ENCODE assay signal across 20 cellular contexts in genomic region chr7:111954056-111954455, GRCh38.
DNase-seq lines count a peak whose midpoint lies in the region; ATAC-seq and TF ChIP-seq lines count a peak whose summit lies in the region.
"Had no signal": no experiment of that assay in that cellular context is flagged by ENCODE, and none has a peak within 500 bp of the region (broad histone marks: within the 10 kb centered on the region; RNA-seq: fewer than 3 reads in every experiment).

No MANE protein-coding gene starts in this region.

- no peak overlapping the region for H3K4me3 ChIP-seq in left ventricle myocardium inferior
- H3K4me3 ChIP-seq in endodermal cell (ENCODE audit: low read length) = no peak overlapping the region
- H3K4me3 ChIP-seq: GM23248, thoracic aorta had no signal

- H3K9ac ChIP-seq in endodermal cell (ENCODE audit: extremely low read depth, low read length, poor library complexity, severe bottlenecking) = no peak overlapping the region
- H3K9ac ChIP-seq: GM23248 had no signal

- H3K27me3 ChIP-seq in left ventricle myocardium inferior (ENCODE audit: low read depth) (no peaks in the 10 kb centered on the region), endodermal cell (ENCODE audit: control insufficient read depth, insufficient read depth, low read length, poor library complexity, severe bottlenecking) (no peaks in the 10 kb centered on the region)

- H3K9me3 ChIP-seq in left ventricle myocardium inferior (replicated peaks) (no peaks in the 10 kb centered on the region), endodermal cell (ENCODE audit: control insufficient read depth, low read length) (no peaks in the 10 kb centered on the region)
- H3K9me3 ChIP-seq: Caco-2, thoracic aorta had no signal

- 89 to 98% methylated on average over 5 of the region's 5 CpGs for WGBS in endodermal cell (ENCODE audit: insufficient coverage in 1 of 2, insufficient read length in 1 of 2), 2 experiments

- H3K27ac Mint-ChIP-seq in endodermal cell = peak overlapping the region; percentile 45
- H3K27ac Mint-ChIP-seq in nephron = peak overlapping the region in 2 of 3 experiments; percentile 73 to 88
- no peak overlapping the region for H3K27ac Mint-ChIP-seq in activated T-helper 17 cell treated with anti-CD3 and anti-CD28 coated beads, Interleukin-2, amount 50 U/mL, for 72 hours
- H3K27ac Mint-ChIP-seq: activated CD4-positive, alpha-beta T cell treated with anti-CD3 and anti-CD28 coated beads for 36 hours; activated naive CD4-positive, alpha-beta T cell treated with anti-CD3 and anti-CD28 coated beads, Interleukin-2, amount 10 ng/mL, durations not matched to agents 7 days and 5 days; stimulated activated effector memory CD8-positive, alpha-beta T cell treated with anti-CD3 and anti-CD28 coated beads, Interleukin-12 subunit alpha, Interleukin-12 subunit beta, amount 100 ng/mL, for 72 hours had no signal

- TF ChIP-seq CTCF in left ventricle myocardium inferior (IDR thresholded peaks at IDR 0.05; ENCODE audit: borderline replicate concordance) (no peak), endodermal cell (conservative IDR thresholded peaks at IDR 0.05) (no peak), nephron (IDR thresholded peaks at IDR 0.05; ENCODE audit: unreplicated experiment in 3 of 3) (no peak)

- no peak for ATAC-seq in left cardiac atrium
- no peak for ATAC-seq in activated T-helper 17 cell treated with anti-CD3 and anti-CD28 coated beads, Interleukin-2, amount 50 U/mL, for 72 hours (replicated peaks)
- ATAC-seq: activated CD4-positive, alpha-beta T cell treated with anti-CD3 and anti-CD28 coated beads for 36 hours had no signal

- no peaks in the 10 kb centered on the region for H3K27me3 Mint-ChIP-seq in endodermal cell (ENCODE audit: insufficient read depth)
- no peaks in the 10 kb centered on the region for H3K27me3 Mint-ChIP-seq in nephron (ENCODE audit: low read depth)
- no peaks in the 10 kb centered on the region for H3K27me3 Mint-ChIP-seq in activated T-helper 17 cell treated with anti-CD3 and anti-CD28 coated beads, Interleukin-2, amount 50 U/mL, for 72 hours
- H3K27me3 Mint-ChIP-seq: activated CD4-positive, alpha-beta T cell treated with anti-CD3 and anti-CD28 coated beads for 36 hours; activated naive CD4-positive, alpha-beta T cell treated with anti-CD3 and anti-CD28 coated beads, Interleukin-2, amount 10 ng/mL, durations not matched to agents 7 days and 5 days; central memory CD8-positive, alpha-beta T cell; progenitor cell of endocrine pancreas had no signal

- H3K4me1 ChIP-seq in left ventricle myocardium inferior (peaks cover 57% of the 10 kb centered on the region), endodermal cell (ENCODE audit: control insufficient read depth, insufficient read depth, low read length) (peaks cover 3% of the 10 kb centered on the region)
- H3K4me1 ChIP-seq: Caco-2 had no signal

- H3K4me1 Mint-ChIP-seq in endodermal cell = peaks cover 38% of the 10 kb centered on the region
- H3K4me1 Mint-ChIP-seq in nephron = peaks cover 41% of the 10 kb centered on the region
- H3K4me1 Mint-ChIP-seq in activated T-helper 17 cell treated with anti-CD3 and anti-CD28 coated beads, Interleukin-2, amount 50 U/mL, for 72 hours = no peaks in the 10 kb centered on the region
- H3K4me1 Mint-ChIP-seq: activated CD4-positive, alpha-beta T cell treated with anti-CD3 and anti-CD28 coated beads for 36 hours; activated naive CD4-positive, alpha-beta T cell treated with anti-CD3 and anti-CD28 coated beads, Interleukin-2, amount 10 ng/mL, durations not matched to agents 7 days and 5 days; central memory CD8-positive, alpha-beta T cell; stimulated activated effector memory CD8-positive, alpha-beta T cell treated with anti-CD3 and anti-CD28 coated beads, Interleukin-12 subunit alpha, Interleukin-12 subunit beta, amount 100 ng/mL, for 72 hours had no signal

- H3K27ac ChIP-seq in left ventricle myocardium inferior (replicated peaks) (peak overlapping the region; percentile 55), endodermal cell (ENCODE audit: low read depth, low read length) (no peak overlapping the region)
- H3K27ac ChIP-seq: GM23248 had no signal

- H3K9me3 Mint-ChIP-seq in endodermal cell (no peaks in the 10 kb centered on the region), nephron (no peaks in the 10 kb centered on the region)
- H3K9me3 Mint-ChIP-seq in activated T-helper 17 cell treated with anti-CD3 and anti-CD28 coated beads, Interleukin-2, amount 50 U/mL, for 72 hours = no peaks in the 10 kb centered on the region
- H3K9me3 Mint-ChIP-seq: activated naive CD4-positive, alpha-beta T cell treated with anti-CD3 and anti-CD28 coated beads, Interleukin-2, amount 10 ng/mL, durations not matched to agents 7 days and 5 days; central memory CD8-positive, alpha-beta T cell; neural crest cell; stimulated activated effector memory CD8-positive, alpha-beta T cell treated with anti-CD3 and anti-CD28 coated beads, Interleukin-12 subunit alpha, Interleukin-12 subunit beta, amount 100 ng/mL, for 72 hours had no signal

- no peak overlapping the region for H3K4me3 Mint-ChIP-seq in endodermal cell
- no peak overlapping the region for H3K4me3 Mint-ChIP-seq in nephron
- H3K4me3 Mint-ChIP-seq in activated T-helper 17 cell treated with anti-CD3 and anti-CD28 coated beads, Interleukin-2, amount 50 U/mL, for 72 hours = no peak overlapping the region
- H3K4me3 Mint-ChIP-seq: activated CD4-positive, alpha-beta T cell treated with anti-CD3 and anti-CD28 coated beads for 36 hours; activated naive CD4-positive, alpha-beta T cell treated with anti-CD3 and anti-CD28 coated beads, Interleukin-2, amount 10 ng/mL, durations not matched to agents 7 days and 5 days; central memory CD8-positive, alpha-beta T cell; neural crest cell; stimulated activated effector memory CD8-positive, alpha-beta T cell treated with anti-CD3 and anti-CD28 coated beads, Interleukin-12 subunit alpha, Interleukin-12 subunit beta, amount 100 ng/mL, for 72 hours had no signal

- intact Hi-C loops in left ventricle myocardium inferior (cut with micrococcal nuclease) = no loop called here
- intact Hi-C loops in left cardiac atrium (cut with DNase I) = loop anchor here (10.0 kb wide), 2 partner anchors 251 to 451 kb away; partner anchors contain the start of genes DOCK4 (in 1 of the 2) and ZNF277 (in 1 of the 2)

- H3K36me3 Mint-ChIP-seq in endodermal cell (ENCODE audit: low read depth) (peaks cover 3% of the 10 kb centered on the region), nephron (ENCODE audit: low read depth) (peaks cover 9% of the 10 kb centered on the region)
- no peaks in the 10 kb centered on the region for H3K36me3 Mint-ChIP-seq in activated T-helper 17 cell treated with anti-CD3 and anti-CD28 coated beads, Interleukin-2, amount 50 U/mL, for 72 hours (ENCODE audit: low read depth)
- H3K36me3 Mint-ChIP-seq: activated naive CD4-positive, alpha-beta T cell treated with anti-CD3 and anti-CD28 coated beads, Interleukin-2, amount 10 ng/mL, durations not matched to agents 7 days and 5 days; stimulated activated effector memory CD8-positive, alpha-beta T cell treated with anti-CD3 and anti-CD28 coated beads, Interleukin-12 subunit alpha, Interleukin-12 subunit beta, amount 100 ng/mL, for 72 hours had no signal

- H3K36me3 ChIP-seq in left ventricle myocardium inferior (no peaks in the 10 kb centered on the region), endodermal cell (ENCODE audit: control insufficient read depth, insufficient read depth, low read length) (no peaks in the 10 kb centered on the region)
- H3K36me3 ChIP-seq: thoracic aorta had no signal

- DNase-seq in left ventricle myocardium inferior (no peak), left cardiac atrium (no peak), endodermal cell (no peak), Ammon's horn (ENCODE audit: low spot score) (no peak), NCI-H446 (lab: John Stamatoyannopoulos, UW) (no peak)
- no peak for DNase-seq in stimulated activated CD4-positive, alpha-beta T cell treated with anti-CD3 and anti-CD28 coated beads, Interleukin-1b, Interleukin-23, amount 100 ng/mL, for 48 hours
- DNase-seq: activated naive CD4-positive, alpha-beta T cell treated with anti-CD3 and anti-CD28 coated beads, Interleukin-2, amount 10 ng/mL, durations not matched to agents 7 days and 5 days; activated T-cell treated with anti-CD3 and anti-CD28 coated beads, Interleukin-2, amount 50 U/mL, for 48 hours; SHP77; stimulated activated CD4-positive, alpha-beta T cell treated with anti-CD3 and anti-CD28 coated beads, Interleukin-2, amount 100 ng/mL, for 24 hours had no signal
